Comparison of ENCODE assay signal across 10 cellular contexts in the genomic region with DNA sequence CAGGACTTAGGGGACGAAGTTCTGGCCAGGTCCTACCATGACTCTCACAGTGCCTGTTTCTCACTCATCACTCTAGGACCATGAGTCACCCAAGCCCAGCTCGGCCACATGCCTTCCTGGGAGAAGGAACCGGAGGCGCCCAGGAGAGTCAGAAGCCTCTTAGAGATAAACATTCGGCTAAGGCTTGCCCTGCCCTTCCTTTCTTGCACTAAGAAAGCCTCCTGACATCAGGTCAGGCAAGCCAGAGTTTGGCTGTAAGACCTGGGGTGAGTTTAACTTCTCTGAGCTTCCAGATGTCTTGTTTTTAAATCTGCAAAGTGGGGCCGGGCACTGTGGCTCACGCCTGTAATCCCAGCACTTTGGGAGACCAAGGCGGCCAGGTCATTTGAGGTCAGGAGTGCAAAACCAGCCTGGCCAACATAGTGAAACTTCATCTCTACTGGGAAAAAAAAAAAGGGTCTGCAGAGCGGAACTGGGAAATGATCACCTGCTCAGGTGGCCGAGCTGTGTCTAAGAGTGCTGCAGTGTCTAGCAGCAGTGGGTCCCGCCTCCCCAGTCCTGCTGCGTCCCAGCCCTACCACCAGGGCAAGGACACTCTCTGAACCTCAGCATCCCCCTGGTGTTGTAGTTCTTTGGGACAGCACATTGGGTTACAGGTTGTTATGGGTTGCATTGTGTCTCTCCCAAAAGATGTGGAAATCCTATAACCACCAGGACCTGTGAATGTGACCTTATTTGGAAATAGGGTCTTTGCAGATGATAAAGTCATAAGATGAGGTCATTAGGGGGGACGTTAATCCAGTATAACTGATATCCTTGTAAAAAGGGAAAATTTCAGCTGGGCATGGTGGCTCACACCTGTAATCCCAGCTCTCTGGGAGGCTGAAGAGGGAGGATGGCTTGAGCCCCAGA. TPM values are rescaled to one million over a fixed set of nuclear protein-coding genes. Genes with fewer than 3 reads are reported as not detected.
DNase-seq lines count a peak whose midpoint lies in the region; FAIRE-seq and TF ChIP-seq lines count a peak whose summit lies in the region.
"Had no signal": no experiment of that assay in that cellular context is flagged by ENCODE, and none has a peak within 500 bp of the region (broad histone marks: within the 10 kb centered on the region; RNA-seq: fewer than 3 reads in every experiment).

No MANE protein-coding gene starts in this region.

- peak in 1 of 2 experiments; percentile 16; a peak in 1 of 4 replicates for TF ChIP-seq RAD21 in H1 (IDR thresholded peaks at IDR 0.05 in 1 of 2, conservative IDR thresholded peaks at IDR 0.05 in 1 of 2; ENCODE audit: low read depth in 2 of 2, low read length in 2 of 2)

- H3K56ac ChIP-seq in H1 (replicated peaks; ENCODE audit: insufficient read length, low read depth, low read length): no peak overlapping the region

- no peak for TF ChIP-seq EP300 in H1 (IDR thresholded peaks at IDR 0.05; ENCODE audit: borderline replicate concordance in 1 of 2, low read depth in 2 of 2, low read length in 2 of 2)

- no peak overlapping the region for H3K9ac ChIP-seq in NT2/D1 (ENCODE audit: insufficient read length, low read depth)
- H3K9ac ChIP-seq in H1 (replicated peaks in 1 of 4; ENCODE audit: extremely low read depth in 1 of 4, low read depth in 3 of 4, low read length in 3 of 4): no peak overlapping the region

- 90% methylated on average over 13 of the region's 13 CpGs; no CpG with 5 or more reads in 1 of the 2 experiments for WGBS in H1 (ENCODE audit: extremely low coverage in 1 of 2, insufficient coverage in 1 of 2, insufficient read length in 1 of 2, insufficient replicate concordance in 2 of 2, low coverage in 1 of 2, low lambda C conversion rate in 2 of 2, missing lambda C conversion rate in 1 of 2), 2 experiments

- H3K27ac ChIP-seq in H1 (ENCODE audit: low read depth, low read length) (no peak overlapping the region), osteoblast (ENCODE audit: low read depth, low read length) (peak overlapping the region; percentile 48)
- H3K27ac ChIP-seq: 22Rv1 had no signal

- H3K4me3 ChIP-seq in NT2/D1 (ENCODE audit: insufficient read length, low read depth) (no peak overlapping the region), H1 (ENCODE audit: extremely low read depth in 1 of 4, insufficient read depth in 2 of 4, low read depth in 3 of 4, low read length in 4 of 4) (no peak overlapping the region), osteoblast (ENCODE audit: insufficient read depth, low read length) (no peak overlapping the region)

- H4K91ac ChIP-seq in H1 (replicated peaks; ENCODE audit: insufficient read length, low read length): no peak overlapping the region

- peak; percentile 17 for DNase-seq in DMS 273 (lab: John Stamatoyannopoulos, UW; ENCODE audit: unreplicated experiment)
- DNase-seq in DMS 273 treated with DMSO at 0.1 percent for 48 hours (lab: John Stamatoyannopoulos, UW): no peak
- DNase-seq in NT2/D1 (ENCODE audit: low read depth, low spot score): peak; percentile 11
- DNase-seq in H1 (ENCODE audit: low read depth in 1 of 2, low spot score in 2 of 2): no peak
- peak; percentile 97 for DNase-seq in osteoblast (ENCODE audit: insufficient read length, low spot score, missing footprints)
- no peak for DNase-seq in SIG-M5 (lab: John Stamatoyannopoulos, UW)
- no peak for DNase-seq in NCI-H69 (lab: John Stamatoyannopoulos, UW)
- DNase-seq in retina: no peak
- DNase-seq: NCI-H2081 had no signal

- peaks cover 6% of the 10 kb centered on the region; the same call in 1 of the 2 replicates for H3K9me3 ChIP-seq in NT2/D1 (ENCODE audit: insufficient read depth, low read length)
- H3K9me3 ChIP-seq in H1 (ENCODE audit: insufficient read depth in 2 of 2, low read depth in 1 of 2, low read length in 1 of 2): peaks cover 0 to 4% of the 10 kb centered on the region in 2 experiments; a peak in 1 of 4 replicates
- no peaks in the 10 kb centered on the region for H3K9me3 ChIP-seq in osteoblast (ENCODE audit: low read depth, low read length)

- 0 out of 2 replicates have a peak overlapping the region, but pooled peaks have one; percentile 61 for H2BK20ac ChIP-seq in H1 (ENCODE audit: low read length)

- no peak overlapping the region for H2BK5ac ChIP-seq in H1 (ENCODE audit: low read depth, low read length)

- H4K5ac ChIP-seq in H1 (ENCODE audit: insufficient read length, low read depth, low read length): no peak overlapping the region

- TF ChIP-seq POLR2A in H1 (IDR thresholded peaks at IDR 0.05; ENCODE audit: control extremely low read depth in 1 of 2, low read depth in 2 of 2, low read length in 2 of 2): no peak

- H2AFZ ChIP-seq in H1 (ENCODE audit: low read length) (peak overlapping the region; percentile 73; the same call in 1 of the 2 replicates), osteoblast (ENCODE audit: low read length) (peak overlapping the region; percentile 77)

- no peaks in the 10 kb centered on the region for H3K27me3 ChIP-seq in NT2/D1 (ENCODE audit: insufficient read depth, insufficient read length)
- no peaks in the 10 kb centered on the region for H3K27me3 ChIP-seq in H1 (replicated peaks in 1 of 4; ENCODE audit: control insufficient read depth in 3 of 4, extremely low read depth in 1 of 4, insufficient read depth in 3 of 4, low read length in 3 of 4)
- H3K27me3 ChIP-seq in osteoblast (ENCODE audit: insufficient read depth, low read length): no peaks in the 10 kb centered on the region

- POLR2A ChIA-PET in H1 (lab: Charles Lee; ENCODE audit: partially characterized antibody): interaction anchor here (1.0 to 3.7 kb wide), 6 partner anchors 10 to 322 kb away, joined by 3 to 32 read pairs (median 5); no protein-coding TSS in a partner anchor

- no peak overlapping the region; the same call in 1 of the 2 replicates for H3K18ac ChIP-seq in H1 (ENCODE audit: extremely low read depth, low read length)

- peaks cover 6% of the 10 kb centered on the region for H3K79me1 ChIP-seq in H1 (ENCODE audit: low read depth, low read length)

- H3K23me2 ChIP-seq in H1 (ENCODE audit: low read depth, low read length): peaks cover 6% of the 10 kb centered on the region; the same call in 1 of the 2 replicates

- H3K4me2 ChIP-seq in H1 (ENCODE audit: insufficient read depth in 1 of 2, low read depth in 2 of 2, low read length in 2 of 2) (no peak overlapping the region; a peak in 1 of 4 replicates), osteoblast (ENCODE audit: insufficient read depth, low read length) (peak overlapping the region; percentile 57)

- TF ChIP-seq CTCF in H1 (IDR thresholded peaks at IDR 0.05; ENCODE audit: control extremely low read depth in 1 of 3, insufficient read depth in 1 of 3, low read depth in 1 of 3, low read length in 3 of 3) (peak; percentile 52 to 72 (median 59)), osteoblast (IDR thresholded peaks at IDR 0.05; ENCODE audit: extremely low read depth, low read depth, low read length) (no peak)

- no peak overlapping the region for H2BK120ac ChIP-seq in H1 (replicated peaks; ENCODE audit: low read depth, low read length)

- H3K4me1 ChIP-seq in NT2/D1 (ENCODE audit: insufficient read depth, insufficient read length) (peaks cover 15% of the 10 kb centered on the region), H1 (replicated peaks in 1 of 4; ENCODE audit: control insufficient read depth in 3 of 4, insufficient read depth in 4 of 4, low read length in 3 of 4) (peaks cover 3 to 12% (median 6%) of the 10 kb centered on the region in 4 experiments), osteoblast (ENCODE audit: insufficient read depth, low read length) (peaks cover 17% of the 10 kb centered on the region)

- CTCF ChIA-PET in H1 (lab: Charles Lee; ENCODE audit: partially characterized antibody): interaction anchor here (0.6 to 3.8 kb wide), 10 partner anchors 9 to 130 kb away, joined by 3 to 29 read pairs (median 3); no protein-coding TSS in a partner anchor

- H2BK12ac ChIP-seq in H1 (ENCODE audit: low read depth, low read length): no peak overlapping the region

- no peak overlapping the region for H2AK5ac ChIP-seq in H1 (ENCODE audit: low read depth, low read length)

- H2BK15ac ChIP-seq in H1 (ENCODE audit: low read length): no peak overlapping the region

- H3K23ac ChIP-seq in H1 (ENCODE audit: insufficient read length): no peak overlapping the region

- H3K79me2 ChIP-seq in H1 (ENCODE audit: control insufficient read depth in 1 of 2, insufficient read depth in 2 of 2, low read length in 2 of 2) (peaks cover 14 to 27% of the 10 kb centered on the region in 2 experiments), osteoblast (ENCODE audit: insufficient read depth, low read length) (peaks cover 32% of the 10 kb centered on the region)

- peaks cover 15% of the 10 kb centered on the region for H3K36me3 ChIP-seq in NT2/D1 (ENCODE audit: insufficient read depth, insufficient read length, low read length)
- H3K36me3 ChIP-seq in H1 (ENCODE audit: control insufficient read depth in 2 of 4, insufficient read depth in 4 of 4, low read length in 3 of 4): peaks cover 0 to 7% (median under 1%) of the 10 kb centered on the region in 4 experiments; a peak in 2 of 8 replicates
- H3K36me3 ChIP-seq in osteoblast (ENCODE audit: insufficient read depth, low read length): peaks cover 7% of the 10 kb centered on the region

- H4K8ac ChIP-seq in H1 (ENCODE audit: extremely low read depth, insufficient read depth, low read length): 0 out of 2 replicates have a peak overlapping the region, but pooled peaks have one; percentile 53

- H3K14ac ChIP-seq in H1 (ENCODE audit: insufficient read length): no peak overlapping the region

- H3K4ac ChIP-seq in H1 (replicated peaks; ENCODE audit: insufficient read length, low read depth, low read length): no peak overlapping the region

- FAIRE-seq in H1 (lab: Jason Lieb, UNC): peak; percentile 45

- H4K20me1 ChIP-seq in H1 (replicated peaks in 1 of 2; ENCODE audit: control insufficient read depth in 1 of 2, insufficient read depth in 2 of 2, low read length in 2 of 2) (peaks cover 4 to 7% of the 10 kb centered on the region in 2 experiments), osteoblast (ENCODE audit: insufficient read depth, low read length) (peaks cover 10% of the 10 kb centered on the region)

TF ChIP-seq in H1, 55 proteins besides CTCF, POLR2A, EP300 and RAD21 (continues in another document):
- TF ChIP-seq ASH2L (IDR thresholded peaks at IDR 0.05; ENCODE audit: low read length) (no peak), SRF (IDR thresholded peaks at IDR 0.05; ENCODE audit: low read depth, low read length) (peak; percentile 77; the same call in 1 of the 2 replicates)

RNA-seq across cellular contexts. Expression of gene CARS1, which starts 1.8 kb away (rescaled TPM):
- total RNA-seq in H1 (2021; fragmentation: NEBNext Ultra II Directional; extraction: Animal tissue kit (Norgen Biotek cat#: 25700)): 89.4 and 100 TPM in 2 replicates
- polyA plus RNA-seq in H1 (2011; rRNA removed): 44.1 and 52.2 TPM in 2 replicates
- 80.1 TPM for polyA plus RNA-seq in H1 (2011; cell fraction: cytosol; rRNA removed)
- 153 TPM for polyA plus RNA-seq in H1 (2011; cell fraction: nucleus; rRNA removed)
- 66.9 to 85.6 TPM (median 81.2 TPM) in 4 replicates for polyA plus RNA-seq in H1 (2012, experiment 1 of 2)
- polyA plus RNA-seq in H1 (2012, experiment 2 of 2): 40.9 TPM
- polyA plus RNA-seq in H1 (2013, experiment 1 of 2): 50.9 TPM
- 47.6 TPM for polyA plus RNA-seq in H1 (2013, experiment 2 of 2)
- polyA minus RNA-seq in H1 (2011; rRNA and poly(A)+ RNA removed): 61.8 and 68.1 TPM in 2 replicates
- polyA minus RNA-seq in H1 (2011; cell fraction: cytosol; rRNA and poly(A)+ RNA removed): 33.2 TPM
- polyA minus RNA-seq in H1 (2011; cell fraction: nucleus; rRNA and poly(A)+ RNA removed): 83.4 TPM
- 99.3 and 106 TPM in 2 replicates for total RNA-seq in osteoblast

Comparison
In these comparisons a context has a peak if more than half of its experiments do, and no peak if none do; other contexts are left out.
1. DNase-seq: peak in DMS 273 (single experiment), NT2/D1 (single experiment) and osteoblast (single experiment); none in DMS 273 treated with DMSO at 0.1 percent for 48 hours (single experiment), H1 (0 of 2), SIG-M5 (single experiment), NCI-H69 (single experiment) and retina (single experiment).